In genomic region chr1:232227171-232227740, GRCh38 we compare ENCODE assay signal across 20 cellular contexts.
DNase-seq lines count a peak whose midpoint lies in the region; ATAC-seq and TF ChIP-seq lines count a peak whose summit lies in the region.
"Had no signal": no experiment of that assay in that cellular context is flagged by ENCODE, and none has a peak within 500 bp of the region (broad histone marks: within the 10 kb centered on the region; RNA-seq: fewer than 3 reads in every experiment).

No MANE protein-coding gene starts in this region.

- no peak overlapping the region for H3K9ac ChIP-seq in endodermal cell (ENCODE audit: extremely low read depth, low read length, poor library complexity, severe bottlenecking)
- H3K9ac ChIP-seq: BLaER1 had no signal

- DNase-seq in AG10803 (ENCODE audit: low read depth): peak; percentile 21
- DNase-seq in DMS79 treated with DMSO at 0.1 percent for 48 hours (lab: John Stamatoyannopoulos, UW): peak; percentile 89
- DNase-seq in NCI-H524 (lab: John Stamatoyannopoulos, UW): peak; percentile 88 to 94
- no peak for DNase-seq in endodermal cell
- no peak for DNase-seq in mesenteric fat pad (ENCODE audit: low spot score)
- DNase-seq: activated CD4-positive, alpha-beta memory T cell treated with anti-CD3 and anti-CD28 coated beads, Interleukin-2, amount 10 ng/mL, durations not matched to agents 7 days and 5 days; EL; hypothalamus; left ventricle myocardium inferior; MV-4-11; OCI-M1; stimulated activated naive CD8-positive, alpha-beta T cell treated with anti-CD3 and anti-CD28 coated beads, Interleukin-15, amount 100 ng/mL, for 72 hours had no signal

- WGBS in endodermal cell (ENCODE audit: insufficient coverage in 1 of 2, insufficient read length in 1 of 2), 2 experiments: 39 to 50% methylated on average over 4 to 5 of the region's 5 CpGs

- no peak overlapping the region for H3K27ac Mint-ChIP-seq in endodermal cell
- H3K27ac Mint-ChIP-seq: activated CD4-positive, alpha-beta memory T cell treated with anti-CD3 and anti-CD28 coated beads, Interleukin-2, amount 10 ng/mL, durations not matched to agents 7 days and 5 days; activated T-helper 17 cell treated with anti-CD3 and anti-CD28 coated beads, Interleukin-2, amount 50 U/mL, for 72 hours; progenitor cell of endocrine pancreas; stimulated activated naive CD8-positive, alpha-beta T cell treated with anti-CD3 and anti-CD28 coated beads, Interleukin-15, amount 100 ng/mL, for 72 hours had no signal

- H3K4me3 Mint-ChIP-seq in endodermal cell: no peak overlapping the region
- H3K4me3 Mint-ChIP-seq: activated CD4-positive, alpha-beta memory T cell treated with anti-CD3 and anti-CD28 coated beads, Interleukin-2, amount 10 ng/mL, durations not matched to agents 7 days and 5 days; activated T-helper 17 cell treated with anti-CD3 and anti-CD28 coated beads, Interleukin-2, amount 50 U/mL, for 72 hours; stimulated activated naive CD8-positive, alpha-beta T cell treated with anti-CD3 and anti-CD28 coated beads, Interleukin-15, amount 100 ng/mL, for 72 hours had no signal

- H3K27me3 Mint-ChIP-seq in endodermal cell (ENCODE audit: insufficient read depth): peaks cover 30% of the 10 kb centered on the region
- H3K27me3 Mint-ChIP-seq: activated CD4-positive, alpha-beta memory T cell treated with anti-CD3 and anti-CD28 coated beads, Interleukin-2, amount 10 ng/mL, durations not matched to agents 7 days and 5 days had no signal

- no peak overlapping the region for H3K27ac ChIP-seq in endodermal cell (ENCODE audit: low read depth, low read length)
- H3K27ac ChIP-seq: ascending aorta, BLaER1, left ventricle myocardium inferior, SK-N-MC had no signal

- H3K4me1 ChIP-seq in endodermal cell (ENCODE audit: control insufficient read depth, insufficient read depth, low read length): peaks cover 16% of the 10 kb centered on the region
- H3K4me1 ChIP-seq: ascending aorta, BLaER1 had no signal

- no peaks in the 10 kb centered on the region for H3K36me3 Mint-ChIP-seq in endodermal cell (ENCODE audit: low read depth)

- H3K4me1 Mint-ChIP-seq in endodermal cell: peaks cover 58% of the 10 kb centered on the region

- TF ChIP-seq CTCF in AG10803 (conservative IDR thresholded peaks at IDR 0.05; ENCODE audit: low read length) (0 out of 2 replicates have a peak, but pooled peaks have one; percentile 6), endodermal cell (conservative IDR thresholded peaks at IDR 0.05) (peak; percentile 39)

- no peak overlapping the region for H3K4me3 ChIP-seq in AG10803 (ENCODE audit: low read length)
- H3K4me3 ChIP-seq in endodermal cell (ENCODE audit: low read length): no peak overlapping the region
- H3K4me3 ChIP-seq: ascending aorta, BLaER1, left ventricle myocardium inferior, SK-N-MC had no signal

- peaks cover 4% of the 10 kb centered on the region for H3K9me3 Mint-ChIP-seq in endodermal cell
- H3K9me3 Mint-ChIP-seq: activated CD4-positive, alpha-beta memory T cell treated with anti-CD3 and anti-CD28 coated beads, Interleukin-2, amount 10 ng/mL, durations not matched to agents 7 days and 5 days; activated T-helper 17 cell treated with anti-CD3 and anti-CD28 coated beads, Interleukin-2, amount 50 U/mL, for 72 hours; stimulated activated naive CD8-positive, alpha-beta T cell treated with anti-CD3 and anti-CD28 coated beads, Interleukin-15, amount 100 ng/mL, for 72 hours had no signal

- ATAC-seq in HG03521 (IDR thresholded peaks at IDR 0.05; ENCODE audit: unreplicated experiment) (no peak), HG03571 (IDR thresholded peaks at IDR 0.05; ENCODE audit: unreplicated experiment) (no peak), HG02870 (IDR thresholded peaks at IDR 0.05; ENCODE audit: unreplicated experiment) (no peak)

- no peaks in the 10 kb centered on the region for H3K27me3 ChIP-seq in endodermal cell (ENCODE audit: control insufficient read depth, insufficient read depth, low read length, poor library complexity, severe bottlenecking)
- H3K27me3 ChIP-seq: ascending aorta, BLaER1 had no signal

- no peaks in the 10 kb centered on the region for H3K36me3 ChIP-seq in endodermal cell (ENCODE audit: control insufficient read depth, insufficient read depth, low read length)
- H3K36me3 ChIP-seq: ascending aorta, BLaER1, left ventricle myocardium inferior had no signal

- peaks cover 5% of the 10 kb centered on the region for H3K9me3 ChIP-seq in endodermal cell (ENCODE audit: control insufficient read depth, low read length)
- H3K9me3 ChIP-seq: ascending aorta, BLaER1, left ventricle myocardium inferior had no signal

Comparison
In these comparisons a context has a peak if more than half of its experiments do, and no peak if none do; other contexts are left out.
1. DNase-seq: peak in AG10803 (single experiment), DMS79 treated with DMSO at 0.1 percent for 48 hours (single experiment) and NCI-H524 (2 of 2); none in endodermal cell (single experiment) and mesenteric fat pad (single experiment).